Comparison of ENCODE assay signal across 1 cellular context in the genomic region with DNA sequence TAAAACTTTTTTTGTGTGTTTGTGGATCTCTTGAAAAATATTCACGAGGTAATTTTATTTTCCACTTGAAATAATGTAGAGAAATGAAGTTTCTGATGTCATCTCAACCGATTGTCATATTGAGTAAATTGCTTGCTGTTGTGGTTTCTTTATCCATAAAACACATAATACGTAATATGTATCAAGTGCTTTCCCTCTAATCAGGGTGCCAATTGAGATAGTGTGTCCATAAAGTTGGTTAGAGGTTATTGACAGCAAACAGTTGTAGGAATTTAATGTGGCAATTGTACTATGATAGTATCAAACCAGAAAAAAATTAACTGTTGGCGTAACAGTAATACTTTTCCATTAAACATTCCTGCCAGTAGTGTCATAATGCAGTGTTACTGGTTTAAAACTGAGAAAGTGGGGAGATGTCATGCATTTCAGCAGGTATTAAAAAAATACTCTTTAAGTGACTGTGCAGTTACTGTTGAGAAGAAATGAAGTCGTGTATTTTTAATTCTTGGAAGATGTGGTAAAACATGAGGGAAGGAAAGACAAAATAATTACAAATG.
TF ChIP-seq lines count a peak whose summit lies in the region.

No MANE protein-coding gene starts in this region.

TF ChIP-seq in K562, 482 proteins besides CTCF, POLR2A, EP300 and RAD21 (continued from another document):
- TF ChIP-seq, protein P1, sequence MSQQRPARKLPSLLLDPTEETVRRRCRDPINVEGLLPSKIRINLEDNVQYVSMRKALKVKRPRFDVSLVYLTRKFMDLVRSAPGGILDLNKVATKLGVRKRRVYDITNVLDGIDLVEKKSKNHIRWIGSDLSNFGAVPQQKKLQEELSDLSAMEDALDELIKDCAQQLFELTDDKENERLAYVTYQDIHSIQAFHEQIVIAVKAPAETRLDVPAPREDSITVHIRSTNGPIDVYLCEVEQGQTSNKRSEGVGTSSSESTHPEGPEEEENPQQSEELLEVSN (IDR thresholded peaks at IDR 0.05; ENCODE audit: borderline replicate concordance in 1 of 2, extremely low read depth in 1 of 2, insufficient read depth in 1 of 2, insufficient read length in 1 of 2, low read depth in 1 of 2, low read length in 1 of 2, poor library complexity in 1 of 2, severe bottlenecking in 1 of 2): no peak
- TF ChIP-seq SP1 (CRISPR knock-in tag; IDR thresholded peaks at IDR 0.05): no peak
- TF ChIP-seq KAT2B (IDR thresholded peaks at IDR 0.05; ENCODE audit: low read depth, low read length): no peak
- TF ChIP-seq KDM1A (IDR thresholded peaks at IDR 0.05): no peak
- TF ChIP-seq ZNF311 (CRISPR knock-in tag; IDR thresholded peaks at IDR 0.05): no peak
- TF ChIP-seq RFX1 (IDR thresholded peaks at IDR 0.05): no peak
- TF ChIP-seq, protein P2, sequence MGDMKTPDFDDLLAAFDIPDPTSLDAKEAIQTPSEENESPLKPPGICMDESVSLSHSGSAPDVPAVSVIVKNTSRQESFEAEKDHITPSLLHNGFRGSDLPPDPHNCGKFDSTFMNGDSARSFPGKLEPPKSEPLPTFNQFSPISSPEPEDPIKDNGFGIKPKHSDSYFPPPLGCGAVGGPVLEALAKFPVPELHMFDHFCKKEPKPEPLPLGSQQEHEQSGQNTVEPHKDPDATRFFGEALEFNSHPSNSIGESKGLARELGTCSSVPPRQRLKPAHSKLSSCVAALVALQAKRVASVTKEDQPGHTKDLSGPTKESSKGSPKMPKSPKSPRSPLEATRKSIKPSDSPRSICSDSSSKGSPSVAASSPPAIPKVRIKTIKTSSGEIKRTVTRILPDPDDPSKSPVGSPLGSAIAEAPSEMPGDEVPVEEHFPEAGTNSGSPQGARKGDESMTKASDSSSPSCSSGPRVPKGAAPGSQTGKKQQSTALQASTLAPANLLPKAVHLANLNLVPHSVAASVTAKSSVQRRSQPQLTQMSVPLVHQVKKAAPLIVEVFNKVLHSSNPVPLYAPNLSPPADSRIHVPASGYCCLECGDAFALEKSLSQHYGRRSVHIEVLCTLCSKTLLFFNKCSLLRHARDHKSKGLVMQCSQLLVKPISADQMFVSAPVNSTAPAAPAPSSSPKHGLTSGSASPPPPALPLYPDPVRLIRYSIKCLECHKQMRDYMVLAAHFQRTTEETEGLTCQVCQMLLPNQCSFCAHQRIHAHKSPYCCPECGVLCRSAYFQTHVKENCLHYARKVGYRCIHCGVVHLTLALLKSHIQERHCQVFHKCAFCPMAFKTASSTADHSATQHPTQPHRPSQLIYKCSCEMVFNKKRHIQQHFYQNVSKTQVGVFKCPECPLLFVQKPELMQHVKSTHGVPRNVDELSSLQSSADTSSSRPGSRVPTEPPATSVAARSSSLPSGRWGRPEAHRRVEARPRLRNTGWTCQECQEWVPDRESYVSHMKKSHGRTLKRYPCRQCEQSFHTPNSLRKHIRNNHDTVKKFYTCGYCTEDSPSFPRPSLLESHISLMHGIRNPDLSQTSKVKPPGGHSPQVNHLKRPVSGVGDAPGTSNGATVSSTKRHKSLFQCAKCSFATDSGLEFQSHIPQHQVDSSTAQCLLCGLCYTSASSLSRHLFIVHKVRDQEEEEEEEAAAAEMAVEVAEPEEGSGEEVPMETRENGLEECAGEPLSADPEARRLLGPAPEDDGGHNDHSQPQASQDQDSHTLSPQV (IDR thresholded peaks at IDR 0.05): no peak
- TF ChIP-seq THRAP3 (IDR thresholded peaks at IDR 0.05; ENCODE audit: borderline replicate concordance): no peak
- TF ChIP-seq, protein P3, sequence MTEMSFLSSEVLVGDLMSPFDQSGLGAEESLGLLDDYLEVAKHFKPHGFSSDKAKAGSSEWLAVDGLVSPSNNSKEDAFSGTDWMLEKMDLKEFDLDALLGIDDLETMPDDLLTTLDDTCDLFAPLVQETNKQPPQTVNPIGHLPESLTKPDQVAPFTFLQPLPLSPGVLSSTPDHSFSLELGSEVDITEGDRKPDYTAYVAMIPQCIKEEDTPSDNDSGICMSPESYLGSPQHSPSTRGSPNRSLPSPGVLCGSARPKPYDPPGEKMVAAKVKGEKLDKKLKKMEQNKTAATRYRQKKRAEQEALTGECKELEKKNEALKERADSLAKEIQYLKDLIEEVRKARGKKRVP (CRISPR knock-in tag; IDR thresholded peaks at IDR 0.05): no peak
- TF ChIP-seq BRD9 (IDR thresholded peaks at IDR 0.05; ENCODE audit: low read depth, partially characterized antibody): no peak
- TF ChIP-seq HDAC2 (IDR thresholded peaks at IDR 0.05): no peak
- TF ChIP-seq, protein P4, sequence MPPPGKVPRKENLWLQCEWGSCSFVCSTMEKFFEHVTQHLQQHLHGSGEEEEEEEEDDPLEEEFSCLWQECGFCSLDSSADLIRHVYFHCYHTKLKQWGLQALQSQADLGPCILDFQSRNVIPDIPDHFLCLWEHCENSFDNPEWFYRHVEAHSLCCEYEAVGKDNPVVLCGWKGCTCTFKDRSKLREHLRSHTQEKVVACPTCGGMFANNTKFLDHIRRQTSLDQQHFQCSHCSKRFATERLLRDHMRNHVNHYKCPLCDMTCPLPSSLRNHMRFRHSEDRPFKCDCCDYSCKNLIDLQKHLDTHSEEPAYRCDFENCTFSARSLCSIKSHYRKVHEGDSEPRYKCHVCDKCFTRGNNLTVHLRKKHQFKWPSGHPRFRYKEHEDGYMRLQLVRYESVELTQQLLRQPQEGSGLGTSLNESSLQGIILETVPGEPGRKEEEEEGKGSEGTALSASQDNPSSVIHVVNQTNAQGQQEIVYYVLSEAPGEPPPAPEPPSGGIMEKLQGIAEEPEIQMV (tag; conservative IDR thresholded peaks at IDR 0.05; ENCODE audit: low read depth): no peak
- TF ChIP-seq CAMTA2 (CRISPR knock-in tag; conservative IDR thresholded peaks at IDR 0.05): no peak
